ENCODE assay signal across 9 cellular contexts in genomic region chr12:95072900-95073697, GRCh38. TPM values are rescaled to one million over a fixed set of nuclear protein-coding genes. Genes with fewer than 3 reads are reported as not detected.
DNase-seq lines count a peak whose midpoint lies in the region; ATAC-seq, FAIRE-seq and TF ChIP-seq lines count a peak whose summit lies in the region.
"Had no signal": no experiment of that assay in that cellular context is flagged by ENCODE, and none has a peak within 500 bp of the region (broad histone marks: within the 10 kb centered on the region; RNA-seq: fewer than 3 reads in every experiment).

Gene NR2C1, minus strand, starts transcription at chr12:95073618. Its CDS starts 6,234 bp downstream, at chr12:95067384.

- H3K4me3 ChIP-seq in AG09309 (ENCODE audit: control insufficient read depth, low read depth, low read length) (peak within 1 kb of the TSS; percentile 81), kidney (ENCODE audit: low read length in 2 of 2) (peak within 1 kb of the TSS; percentile 85 to 88)

- DNase-seq in AG09309 (ENCODE audit: low read depth) (peak; percentile 71), NCI-H510A (lab: John Stamatoyannopoulos, UW) (peak; percentile 93), cerebellum (ENCODE audit: low spot score) (peak; percentile 97), kidney (peak; percentile 98)
- peak; percentile 88 for DNase-seq in activated CD4-positive, alpha-beta T cell treated with anti-CD3 and anti-CD28 coated beads for 1 hour
- DNase-seq in stimulated activated CD4-positive, alpha-beta T cell treated with anti-CD3 and anti-CD28 coated beads, Interleukin-15, amount 100 ng/mL, for 24 hours: peak; percentile 95

- H3K9ac ChIP-seq in kidney (ENCODE audit: low read length in 2 of 2): peak within 1 kb of the TSS; percentile 63 to 76

- H3K27ac ChIP-seq in kidney (ENCODE audit: low read depth in 2 of 2, low read length in 2 of 2): peak within 1 kb of the TSS; percentile 86 to 87

- peak; percentile 93 for ATAC-seq in GM19035 (IDR thresholded peaks at IDR 0.05; ENCODE audit: unreplicated experiment)
- peak; percentile 96 for ATAC-seq in HG03354 (IDR thresholded peaks at IDR 0.05; ENCODE audit: poor library complexity, severe bottlenecking, unreplicated experiment)

- no peak for TF ChIP-seq CTCF in AG09309 (IDR thresholded peaks at IDR 0.05; ENCODE audit: control insufficient read depth, insufficient read depth, low read depth, low read length, missing control alignments)
- no peak for TF ChIP-seq CTCF in kidney (IDR thresholded peaks at IDR 0.05; ENCODE audit: borderline replicate concordance, extremely low read depth, insufficient read depth)

- H3K9me3 ChIP-seq in kidney (ENCODE audit: control insufficient read depth in 1 of 2, low read length in 2 of 2): no peaks in the 10 kb centered on the region

- H3K4me1 ChIP-seq in kidney (ENCODE audit: control insufficient read depth in 1 of 2, insufficient read depth in 1 of 2, low read depth in 1 of 2, low read length in 2 of 2): peaks cover 0 to 3% of the 10 kb centered on the region in 2 donors

- H3K36me3 ChIP-seq in kidney (ENCODE audit: control insufficient read depth in 1 of 2, insufficient read depth in 2 of 2, low read length in 2 of 2): no peaks in the 10 kb centered on the region

- FAIRE-seq in kidney (lab: Jason Lieb, UNC): peak; percentile 13
- FAIRE-seq: colon had no signal

- intact Hi-C loops in kidney (cut with DNase I): no loop called here

RNA-seq across cellular contexts. Expression of gene NR2C1, which starts in this region (rescaled TPM):
- total RNA-seq in cerebellum (71.0 TPM), kidney (31.1 TPM)
- polyA plus RNA-seq in kidney (ENCODE audit: insufficient read depth, low read depth, low replicate concordance): 26.6 TPM

Comparison
In these comparisons a context has a peak if more than half of its experiments do, and no peak if none do; other contexts are left out.
1. Peak in every context shown above with its lines: DNase-seq, ATAC-seq, H3K4me3 ChIP-seq and H3K27ac ChIP-seq.